In genomic region chr13:28533441-28534166, GRCh38 we compare ENCODE assay signal across 1 cellular context.
TF ChIP-seq lines count a peak whose summit lies in the region.

No MANE protein-coding gene starts in this region.

TF ChIP-seq in HEK293, 187 proteins besides CTCF, POLR2A, EP300 and RAD21:
- TF ChIP-seq ZNF121 (tag by site-specific recombination; IDR thresholded peaks at IDR 0.05) (peak; percentile 94), ZNF114 (tag by site-specific recombination; IDR thresholded peaks at IDR 0.05) (no peak)
TF ChIP-seq in HEK293: peak in this region for 1.
